Comparison of ENCODE assay signal across 8 cellular contexts in the genomic region with DNA sequence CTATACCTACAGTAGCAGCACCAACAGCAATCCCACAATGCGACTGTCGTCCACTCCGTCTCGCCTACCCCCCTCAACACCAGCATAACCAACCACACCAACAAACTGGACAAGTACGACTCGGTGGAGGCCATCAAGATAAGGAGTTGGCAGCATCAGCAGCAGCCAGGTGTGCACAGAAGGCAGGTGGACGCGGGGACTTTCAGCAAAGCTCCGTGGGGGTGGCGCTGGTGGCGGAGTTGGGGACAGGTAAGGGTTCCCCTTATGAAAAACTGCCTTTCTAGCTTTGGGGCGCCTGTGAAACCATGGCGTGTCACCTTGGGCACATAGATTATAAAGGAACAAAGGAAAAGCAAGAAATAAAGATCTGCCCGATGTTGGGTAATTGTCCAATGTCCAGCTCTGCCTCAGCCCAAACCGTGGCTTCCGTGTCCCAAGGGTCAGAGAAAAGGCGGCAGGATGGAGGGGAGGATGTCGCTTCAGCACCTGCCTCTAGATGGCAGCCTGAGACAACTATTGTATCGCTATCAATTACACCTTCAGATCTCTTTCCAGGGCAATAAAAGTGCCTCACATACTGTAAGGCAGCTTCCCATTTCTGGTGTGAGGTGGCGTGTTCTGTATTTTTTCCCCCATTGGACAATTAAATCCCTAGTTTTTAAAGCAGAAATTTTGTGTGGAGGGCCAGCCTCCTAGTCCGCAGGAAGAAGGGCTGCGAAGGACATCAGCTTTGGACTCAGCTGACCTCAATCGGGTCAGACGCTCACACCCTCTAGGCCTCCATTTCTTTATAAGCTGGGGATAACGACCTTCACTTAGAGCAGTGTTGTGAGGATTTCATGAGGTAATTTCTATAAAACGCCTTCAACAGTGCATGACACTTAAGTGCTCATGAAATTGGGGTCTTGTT. TPM values are rescaled to one million over a fixed set of nuclear protein-coding genes. Genes with fewer than 3 reads are reported as not detected.
DNase-seq lines count a peak whose midpoint lies in the region; ATAC-seq and TF ChIP-seq lines count a peak whose summit lies in the region.

No MANE protein-coding gene starts in this region.

- peaks cover 17% of the 10 kb centered on the region for H3K4me1 Mint-ChIP-seq in chondrocyte (ENCODE audit: low read depth)

- H3K36me3 Mint-ChIP-seq in chondrocyte (ENCODE audit: low read depth), result no peaks in the 10 kb centered on the region

- no peaks in the 10 kb centered on the region for H3K9me2 ChIP-seq in SU-DHL-6 (replicated peaks; ENCODE audit: insufficient read depth, low read length)

- H3K27me3 ChIP-seq in SU-DHL-6 (ENCODE audit: low read length) (no peaks in the 10 kb centered on the region), liver (ENCODE audit: control insufficient read depth in 4 of 4, insufficient read depth in 4 of 4, low read length in 3 of 4) (peaks cover 0 to 6% (median 0%) of the 10 kb centered on the region in 4 donors)

- H3K4me2 ChIP-seq in SU-DHL-6 (ENCODE audit: low read depth, low read length, poor library complexity, severe bottlenecking), result no peak overlapping the region

- H3K27ac ChIP-seq in SU-DHL-6 (ENCODE audit: low read depth, low read length) (no peak overlapping the region), liver (ENCODE audit: low read depth in 1 of 2, low read length in 2 of 2) (no peak overlapping the region)

- no peaks in the 10 kb centered on the region for H3F3A ChIP-seq in SU-DHL-6 (ENCODE audit: insufficient read depth)

- no peaks in the 10 kb centered on the region for H3K9me3 Mint-ChIP-seq in chondrocyte (ENCODE audit: low read depth)

- H3K36me3 ChIP-seq in SU-DHL-6 (ENCODE audit: low read length), result no peaks in the 10 kb centered on the region
- H3K36me3 ChIP-seq in liver (ENCODE audit: control insufficient read depth in 4 of 4, insufficient read depth in 3 of 4, low read depth in 1 of 4, low read length in 3 of 4), result no peaks in the 10 kb centered on the region

- H3K27me3 Mint-ChIP-seq in chondrocyte (ENCODE audit: low read depth), result no peaks in the 10 kb centered on the region

- DNase-seq in AG08395 (ENCODE audit: low spot score) (peak; percentile 76), NCI-H146 (lab: John Stamatoyannopoulos, UW) (peak; percentile 55), chondrocyte (ENCODE audit: low spot score) (no peak)
- DNase-seq in stimulated activated naive CD8-positive, alpha-beta T cell treated with anti-CD3 and anti-CD28 coated beads, Interleukin-15, Interleukin-2, amounts not matched to agents 100 U/mL and 50 U/mL, for 24 hours, result peak; percentile 45

- no peaks in the 10 kb centered on the region for H4K20me1 ChIP-seq in SU-DHL-6 (ENCODE audit: low read depth, low read length)

- peak; percentile 88 to 92 for TF ChIP-seq RAD21 in liver (IDR thresholded peaks at IDR 0.05)

- ATAC-seq in GM18499 (IDR thresholded peaks at IDR 0.05; ENCODE audit: insufficient read depth, unreplicated experiment) (peak; percentile 78), HG02852 (IDR thresholded peaks at IDR 0.05; ENCODE audit: unreplicated experiment) (peak; percentile 86)
- no peak for ATAC-seq in stimulated activated naive CD8-positive, alpha-beta T cell treated with anti-CD3 and anti-CD28 coated beads, Interleukin-15, Interleukin-2, amounts not matched to agents 100 U/mL and 50 U/mL, for 24 hours

- H3K4me1 ChIP-seq in liver (ENCODE audit: control insufficient read depth in 4 of 4, insufficient read depth in 4 of 4, low read length in 3 of 4), result no peaks in the 10 kb centered on the region

- no peak overlapping the region for H3K4me3 ChIP-seq in SU-DHL-6 (ENCODE audit: insufficient read depth, low read length, poor library complexity, severe bottlenecking)
- H3K4me3 ChIP-seq in liver (ENCODE audit: low read depth in 1 of 3, low read length in 3 of 3), result no peak overlapping the region

- H3K79me2 ChIP-seq in SU-DHL-6 (ENCODE audit: insufficient read depth, low read length), result no peaks in the 10 kb centered on the region

- TF ChIP-seq CTCF in SU-DHL-6 (IDR thresholded peaks at IDR 0.05; ENCODE audit: insufficient read depth, low read length, poor library complexity, severe bottlenecking) (peak; percentile 75), chondrocyte (IDR thresholded peaks at IDR 0.05) (peak; percentile 97), liver (IDR thresholded peaks at IDR 0.05; ENCODE audit: low read depth, low read length, missing input control) (peak; percentile 86)

- no peak overlapping the region for H3K4me3 Mint-ChIP-seq in chondrocyte (ENCODE audit: unreplicated experiment)

- no peak overlapping the region for H2AFZ ChIP-seq in SU-DHL-6 (ENCODE audit: low read depth, low read length, severe bottlenecking)

- no peak overlapping the region for H3K9ac ChIP-seq in SU-DHL-6 (ENCODE audit: low read length)
- no peak overlapping the region for H3K9ac ChIP-seq in liver (ENCODE audit: low read depth in 1 of 2, low read length in 2 of 2)

- H3K9me3 ChIP-seq in SU-DHL-6 (ENCODE audit: insufficient read depth, low read length) (no peaks in the 10 kb centered on the region), liver (ENCODE audit: control insufficient read depth in 4 of 4, low read length in 3 of 4) (no peaks in the 10 kb centered on the region)

- 50% methylated on average over 26 of the region's 26 CpGs for WGBS in liver

- H3K27ac Mint-ChIP-seq in chondrocyte (ENCODE audit: unreplicated experiment), result no peak overlapping the region

TF ChIP-seq in liver, 16 proteins besides CTCF, POLR2A, EP300 and RAD21:
- TF ChIP-seq, protein P1, sequence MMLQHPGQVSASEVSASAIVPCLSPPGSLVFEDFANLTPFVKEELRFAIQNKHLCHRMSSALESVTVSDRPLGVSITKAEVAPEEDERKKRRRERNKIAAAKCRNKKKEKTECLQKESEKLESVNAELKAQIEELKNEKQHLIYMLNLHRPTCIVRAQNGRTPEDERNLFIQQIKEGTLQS (IDR thresholded peaks at IDR 0.05), result no peak
- TF ChIP-seq HNF4A (conservative IDR thresholded peaks at IDR 0.05), result peak; percentile 16 to 49
- peak in 1 of 2 donors; percentile 21 for TF ChIP-seq RXRA (IDR thresholded peaks at IDR 0.05)

RNA-seq across cellular contexts. Expression of a gene that starts 58.8 kb away (rescaled TPM):
- 27.4 to 37.2 TPM (median 28.4 TPM) in 3 replicates for total RNA-seq in chondrocyte
- 10 to 100 TPM; 16.2 to 49.7 TPM for total RNA-seq in liver
- polyA plus RNA-seq in liver, result 10 to 100 TPM; 17.8 to 18.1 TPM

RNA-seq across cellular contexts. Expression of a gene that starts 58.9 kb away (rescaled TPM):
- total RNA-seq in chondrocyte (6.9 to 10.2 TPM (median 9.2 TPM) in 3 replicates), liver (10 to 100 TPM in 1 of 2 donors, 1 to 10 TPM in 1; 9.5 to 11.3 TPM)
- polyA plus RNA-seq in liver, result 1 to 10 TPM; 6.3 to 9.5 TPM
